In the genomic region with DNA sequence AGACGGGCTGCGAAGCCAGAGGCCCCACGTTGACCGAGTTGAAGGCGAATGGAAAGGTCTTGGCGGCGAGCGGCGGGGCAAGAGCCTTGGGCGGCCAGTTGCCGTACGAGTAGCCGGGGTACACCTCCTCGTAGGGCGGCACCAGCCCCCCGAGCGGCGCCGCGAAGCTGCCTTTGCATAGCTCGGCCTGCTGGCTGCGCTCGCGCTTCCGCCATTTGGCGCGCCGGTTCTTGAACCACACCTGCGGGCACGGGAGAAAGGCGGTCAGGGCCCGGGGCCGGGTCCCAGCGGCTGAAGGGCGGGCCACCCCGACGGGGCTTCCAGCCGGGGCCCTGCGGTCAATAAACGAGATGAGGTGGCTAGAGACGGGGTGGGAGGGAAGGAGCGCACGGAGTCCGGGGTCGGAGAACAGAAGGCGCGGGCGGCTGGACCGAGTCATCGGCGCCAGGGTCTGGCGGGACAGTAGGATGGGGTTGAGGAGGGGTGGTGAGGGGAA, we compare ENCODE assay signal across 1 cellular context.
TF ChIP-seq lines count a peak whose summit lies in the region.

No MANE protein-coding gene starts in this region.

TF ChIP-seq in K562, 482 proteins besides CTCF, POLR2A, EP300 and RAD21 (continued from another document):
- TF ChIP-seq, protein P1, sequence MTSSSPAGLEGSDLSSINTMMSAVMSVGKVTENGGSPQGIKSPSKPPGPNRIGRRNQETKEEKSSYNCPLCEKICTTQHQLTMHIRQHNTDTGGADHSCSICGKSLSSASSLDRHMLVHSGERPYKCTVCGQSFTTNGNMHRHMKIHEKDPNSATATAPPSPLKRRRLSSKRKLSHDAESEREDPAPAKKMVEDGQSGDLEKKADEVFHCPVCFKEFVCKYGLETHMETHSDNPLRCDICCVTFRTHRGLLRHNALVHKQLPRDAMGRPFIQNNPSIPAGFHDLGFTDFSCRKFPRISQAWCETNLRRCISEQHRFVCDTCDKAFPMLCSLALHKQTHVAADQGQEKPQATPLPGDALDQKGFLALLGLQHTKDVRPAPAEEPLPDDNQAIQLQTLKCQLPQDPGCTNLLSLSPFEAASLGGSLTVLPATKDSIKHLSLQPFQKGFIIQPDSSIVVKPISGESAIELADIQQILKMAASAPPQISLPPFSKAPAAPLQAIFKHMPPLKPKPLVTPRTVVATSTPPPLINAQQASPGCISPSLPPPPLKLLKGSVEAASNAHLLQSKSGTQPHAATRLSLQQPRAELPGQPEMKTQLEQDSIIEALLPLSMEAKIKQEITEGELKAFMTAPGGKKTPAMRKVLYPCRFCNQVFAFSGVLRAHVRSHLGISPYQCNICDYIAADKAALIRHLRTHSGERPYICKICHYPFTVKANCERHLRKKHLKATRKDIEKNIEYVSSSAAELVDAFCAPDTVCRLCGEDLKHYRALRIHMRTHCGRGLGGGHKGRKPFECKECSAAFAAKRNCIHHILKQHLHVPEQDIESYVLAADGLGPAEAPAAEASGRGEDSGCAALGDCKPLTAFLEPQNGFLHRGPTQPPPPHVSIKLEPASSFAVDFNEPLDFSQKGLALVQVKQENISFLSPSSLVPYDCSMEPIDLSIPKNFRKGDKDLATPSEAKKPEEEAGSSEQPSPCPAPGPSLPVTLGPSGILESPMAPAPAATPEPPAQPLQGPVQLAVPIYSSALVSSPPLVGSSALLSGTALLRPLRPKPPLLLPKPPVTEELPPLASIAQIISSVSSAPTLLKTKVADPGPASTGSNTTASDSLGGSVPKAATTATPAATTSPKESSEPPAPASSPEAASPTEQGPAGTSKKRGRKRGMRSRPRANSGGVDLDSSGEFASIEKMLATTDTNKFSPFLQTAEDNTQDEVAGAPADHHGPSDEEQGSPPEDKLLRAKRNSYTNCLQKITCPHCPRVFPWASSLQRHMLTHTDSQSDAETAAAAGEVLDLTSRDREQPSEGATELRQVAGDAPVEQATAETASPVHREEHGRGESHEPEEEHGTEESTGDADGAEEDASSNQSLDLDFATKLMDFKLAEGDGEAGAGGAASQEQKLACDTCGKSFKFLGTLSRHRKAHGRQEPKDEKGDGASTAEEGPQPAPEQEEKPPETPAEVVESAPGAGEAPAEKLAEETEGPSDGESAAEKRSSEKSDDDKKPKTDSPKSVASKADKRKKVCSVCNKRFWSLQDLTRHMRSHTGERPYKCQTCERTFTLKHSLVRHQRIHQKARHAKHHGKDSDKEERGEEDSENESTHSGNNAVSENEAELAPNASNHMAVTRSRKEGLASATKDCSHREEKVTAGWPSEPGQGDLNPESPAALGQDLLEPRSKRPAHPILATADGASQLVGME (CRISPR knock-in tag; IDR thresholded peaks at IDR 0.05): no peak
- TF ChIP-seq, protein P2, sequence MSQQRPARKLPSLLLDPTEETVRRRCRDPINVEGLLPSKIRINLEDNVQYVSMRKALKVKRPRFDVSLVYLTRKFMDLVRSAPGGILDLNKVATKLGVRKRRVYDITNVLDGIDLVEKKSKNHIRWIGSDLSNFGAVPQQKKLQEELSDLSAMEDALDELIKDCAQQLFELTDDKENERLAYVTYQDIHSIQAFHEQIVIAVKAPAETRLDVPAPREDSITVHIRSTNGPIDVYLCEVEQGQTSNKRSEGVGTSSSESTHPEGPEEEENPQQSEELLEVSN (IDR thresholded peaks at IDR 0.05; ENCODE audit: borderline replicate concordance in 1 of 2, extremely low read depth in 1 of 2, insufficient read depth in 1 of 2, insufficient read length in 1 of 2, low read depth in 1 of 2, low read length in 1 of 2, poor library complexity in 1 of 2, severe bottlenecking in 1 of 2): peak in 1 of 2 experiments; percentile 6
- TF ChIP-seq, protein P3, sequence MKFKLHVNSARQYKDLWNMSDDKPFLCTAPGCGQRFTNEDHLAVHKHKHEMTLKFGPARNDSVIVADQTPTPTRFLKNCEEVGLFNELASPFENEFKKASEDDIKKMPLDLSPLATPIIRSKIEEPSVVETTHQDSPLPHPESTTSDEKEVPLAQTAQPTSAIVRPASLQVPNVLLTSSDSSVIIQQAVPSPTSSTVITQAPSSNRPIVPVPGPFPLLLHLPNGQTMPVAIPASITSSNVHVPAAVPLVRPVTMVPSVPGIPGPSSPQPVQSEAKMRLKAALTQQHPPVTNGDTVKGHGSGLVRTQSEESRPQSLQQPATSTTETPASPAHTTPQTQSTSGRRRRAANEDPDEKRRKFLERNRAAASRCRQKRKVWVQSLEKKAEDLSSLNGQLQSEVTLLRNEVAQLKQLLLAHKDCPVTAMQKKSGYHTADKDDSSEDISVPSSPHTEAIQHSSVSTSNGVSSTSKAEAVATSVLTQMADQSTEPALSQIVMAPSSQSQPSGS (CRISPR knock-in tag; IDR thresholded peaks at IDR 0.05): no peak
- TF ChIP-seq, protein P4, sequence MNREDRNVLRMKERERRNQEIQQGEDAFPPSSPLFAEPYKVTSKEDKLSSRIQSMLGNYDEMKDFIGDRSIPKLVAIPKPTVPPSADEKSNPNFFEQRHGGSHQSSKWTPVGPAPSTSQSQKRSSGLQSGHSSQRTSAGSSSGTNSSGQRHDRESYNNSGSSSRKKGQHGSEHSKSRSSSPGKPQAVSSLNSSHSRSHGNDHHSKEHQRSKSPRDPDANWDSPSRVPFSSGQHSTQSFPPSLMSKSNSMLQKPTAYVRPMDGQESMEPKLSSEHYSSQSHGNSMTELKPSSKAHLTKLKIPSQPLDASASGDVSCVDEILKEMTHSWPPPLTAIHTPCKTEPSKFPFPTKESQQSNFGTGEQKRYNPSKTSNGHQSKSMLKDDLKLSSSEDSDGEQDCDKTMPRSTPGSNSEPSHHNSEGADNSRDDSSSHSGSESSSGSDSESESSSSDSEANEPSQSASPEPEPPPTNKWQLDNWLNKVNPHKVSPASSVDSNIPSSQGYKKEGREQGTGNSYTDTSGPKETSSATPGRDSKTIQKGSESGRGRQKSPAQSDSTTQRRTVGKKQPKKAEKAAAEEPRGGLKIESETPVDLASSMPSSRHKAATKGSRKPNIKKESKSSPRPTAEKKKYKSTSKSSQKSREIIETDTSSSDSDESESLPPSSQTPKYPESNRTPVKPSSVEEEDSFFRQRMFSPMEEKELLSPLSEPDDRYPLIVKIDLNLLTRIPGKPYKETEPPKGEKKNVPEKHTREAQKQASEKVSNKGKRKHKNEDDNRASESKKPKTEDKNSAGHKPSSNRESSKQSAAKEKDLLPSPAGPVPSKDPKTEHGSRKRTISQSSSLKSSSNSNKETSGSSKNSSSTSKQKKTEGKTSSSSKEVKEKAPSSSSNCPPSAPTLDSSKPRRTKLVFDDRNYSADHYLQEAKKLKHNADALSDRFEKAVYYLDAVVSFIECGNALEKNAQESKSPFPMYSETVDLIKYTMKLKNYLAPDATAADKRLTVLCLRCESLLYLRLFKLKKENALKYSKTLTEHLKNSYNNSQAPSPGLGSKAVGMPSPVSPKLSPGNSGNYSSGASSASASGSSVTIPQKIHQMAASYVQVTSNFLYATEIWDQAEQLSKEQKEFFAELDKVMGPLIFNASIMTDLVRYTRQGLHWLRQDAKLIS (CRISPR knock-in tag; IDR thresholded peaks at IDR 0.05): no peak
- TF ChIP-seq, protein P5, sequence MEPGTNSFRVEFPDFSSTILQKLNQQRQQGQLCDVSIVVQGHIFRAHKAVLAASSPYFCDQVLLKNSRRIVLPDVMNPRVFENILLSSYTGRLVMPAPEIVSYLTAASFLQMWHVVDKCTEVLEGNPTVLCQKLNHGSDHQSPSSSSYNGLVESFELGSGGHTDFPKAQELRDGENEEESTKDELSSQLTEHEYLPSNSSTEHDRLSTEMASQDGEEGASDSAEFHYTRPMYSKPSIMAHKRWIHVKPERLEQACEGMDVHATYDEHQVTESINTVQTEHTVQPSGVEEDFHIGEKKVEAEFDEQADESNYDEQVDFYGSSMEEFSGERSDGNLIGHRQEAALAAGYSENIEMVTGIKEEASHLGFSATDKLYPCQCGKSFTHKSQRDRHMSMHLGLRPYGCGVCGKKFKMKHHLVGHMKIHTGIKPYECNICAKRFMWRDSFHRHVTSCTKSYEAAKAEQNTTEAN (CRISPR knock-in tag; IDR thresholded peaks at IDR 0.05): no peak
- TF ChIP-seq NCOA6 (IDR thresholded peaks at IDR 0.05) (peak; percentile 87), GABPB1 (CRISPR knock-in tag; IDR thresholded peaks at IDR 0.05) (0 out of 2 replicates have a peak, but pooled peaks have one; percentile 4), ZBTB1 (CRISPR knock-in tag; IDR thresholded peaks at IDR 0.05; ENCODE audit: borderline replicate concordance, low read depth) (no peak), ZBTB7A (IDR thresholded peaks at IDR 0.05; ENCODE audit: borderline replicate concordance, control insufficient read depth, low read depth, low read length) (0 out of 2 replicates have a peak, but pooled peaks have one; percentile 3), ZNF140 (CRISPR knock-in tag; IDR thresholded peaks at IDR 0.05) (no peak), TOE1 (IDR thresholded peaks at IDR 0.05; ENCODE audit: borderline replicate concordance) (0 out of 2 replicates have a peak, but pooled peaks have one; percentile 13), TOE1 (CRISPR knock-in tag; IDR thresholded peaks at IDR 0.05; ENCODE audit: borderline replicate concordance, low read depth) (no peak), TARDBP (IDR thresholded peaks at IDR 0.05) (no peak), OTX1 (CRISPR knock-in tag; IDR thresholded peaks at IDR 0.05) (no peak), TAF15 (IDR thresholded peaks at IDR 0.05; ENCODE audit: low read depth, low read length) (no peak), ZNF75A (CRISPR knock-in tag; IDR thresholded peaks at IDR 0.05) (no peak)
- TF ChIP-seq, protein P6, sequence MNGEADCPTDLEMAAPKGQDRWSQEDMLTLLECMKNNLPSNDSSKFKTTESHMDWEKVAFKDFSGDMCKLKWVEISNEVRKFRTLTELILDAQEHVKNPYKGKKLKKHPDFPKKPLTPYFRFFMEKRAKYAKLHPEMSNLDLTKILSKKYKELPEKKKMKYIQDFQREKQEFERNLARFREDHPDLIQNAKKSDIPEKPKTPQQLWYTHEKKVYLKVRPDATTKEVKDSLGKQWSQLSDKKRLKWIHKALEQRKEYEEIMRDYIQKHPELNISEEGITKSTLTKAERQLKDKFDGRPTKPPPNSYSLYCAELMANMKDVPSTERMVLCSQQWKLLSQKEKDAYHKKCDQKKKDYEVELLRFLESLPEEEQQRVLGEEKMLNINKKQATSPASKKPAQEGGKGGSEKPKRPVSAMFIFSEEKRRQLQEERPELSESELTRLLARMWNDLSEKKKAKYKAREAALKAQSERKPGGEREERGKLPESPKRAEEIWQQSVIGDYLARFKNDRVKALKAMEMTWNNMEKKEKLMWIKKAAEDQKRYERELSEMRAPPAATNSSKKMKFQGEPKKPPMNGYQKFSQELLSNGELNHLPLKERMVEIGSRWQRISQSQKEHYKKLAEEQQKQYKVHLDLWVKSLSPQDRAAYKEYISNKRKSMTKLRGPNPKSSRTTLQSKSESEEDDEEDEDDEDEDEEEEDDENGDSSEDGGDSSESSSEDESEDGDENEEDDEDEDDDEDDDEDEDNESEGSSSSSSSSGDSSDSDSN (IDR thresholded peaks at IDR 0.05; ENCODE audit: borderline replicate concordance in 1 of 2, low read depth in 2 of 2, low read length in 2 of 2): 0 out of 4 replicates have a peak, but pooled peaks of 1 of the 2 experiments have one; percentile 48
